8 cellular contexts compared by ENCODE assay signal in genomic region chr10:90857635-90858488, GRCh38. TPM values are rescaled to one million over a fixed set of nuclear protein-coding genes. Genes with fewer than 3 reads are reported as not detected.
A peak's percentile ranks its signal among the peaks of the same experiment; 100 is the strongest.
DNase-seq lines count a peak whose midpoint lies in the region; ATAC-seq and TF ChIP-seq lines count a peak whose summit lies in the region.

HTR7 (minus strand) TSS chr10:90858039; CDS start chr10:90857671, 368 bp downstream.

- H3K4me3 Mint-ChIP-seq in activated B cell treated with CpG ODN at 0.5 μM for 24 hours (peak within 1 kb of the TSS; percentile 87), chondrocyte (ENCODE audit: unreplicated experiment) (peak within 1 kb of the TSS; percentile 76)

- DNase-seq in D341Med (ENCODE audit: low spot score), result peak; percentile 80
- DNase-seq in activated B cell treated with CpG ODN at 0.5 μM for 24 hours, result peak; percentile 81
- DNase-seq in chondrocyte (ENCODE audit: low spot score), result no peak
- peak; percentile 57 for DNase-seq in left lobe of liver (ENCODE audit: low spot score)
- DNase-seq in stimulated activated CD4-positive, alpha-beta T cell treated with anti-CD3 and anti-CD28 coated beads, Interleukin-2, amount 100 ng/mL, for 4 hours (ENCODE audit: low read depth), result peak; percentile 33
- DNase-seq in ureter (ENCODE audit: low spot score), result no peak

- H3K4me1 Mint-ChIP-seq in activated B cell treated with CpG ODN at 0.5 μM for 24 hours (peaks cover 8% of the 10 kb centered on the region), chondrocyte (ENCODE audit: low read depth) (peaks cover 20% of the 10 kb centered on the region)

- H3K27ac Mint-ChIP-seq in activated B cell treated with CpG ODN at 0.5 μM for 24 hours (peak within 1 kb of the TSS; percentile 24), chondrocyte (ENCODE audit: unreplicated experiment) (peak within 1 kb of the TSS; percentile 57)

- H3K36me3 Mint-ChIP-seq in activated B cell treated with CpG ODN at 0.5 μM for 24 hours (ENCODE audit: low read depth) (no peaks in the 10 kb centered on the region), chondrocyte (ENCODE audit: low read depth) (no peaks in the 10 kb centered on the region)

- no peaks in the 10 kb centered on the region for H3K9me3 ChIP-seq in HUES48 (ENCODE audit: control insufficient read depth, insufficient read depth, low read length)

- H3K36me3 ChIP-seq in HUES48 (ENCODE audit: control insufficient read depth, insufficient read depth, low read length), result no peaks in the 10 kb centered on the region

- intact Hi-C loops in activated B cell treated with CpG ODN at 0.5 μM for 24 hours (cut with micrococcal nuclease), result loop anchor here (1.0 to 5.0 kb wide), 2 partner anchors 13 to 1441 kb away; partner anchors contain the start of gene RPP30

- H3K27me3 Mint-ChIP-seq in activated B cell treated with CpG ODN at 0.5 μM for 24 hours, result peaks cover 29% of the 10 kb centered on the region
- H3K27me3 Mint-ChIP-seq in chondrocyte (ENCODE audit: low read depth), result peaks cover 4% of the 10 kb centered on the region

- CTCF ChIA-PET in activated B cell treated with CpG ODN at 0.5 μM for 24 hours (lab: Charles Lee), result interaction anchor here (1.4 to 1.8 kb wide), 2 partner anchors 13 to 107 kb away, joined by 3 to 8 read pairs; partner anchors contain the start of gene RPP30

- peak within 1 kb of the TSS; percentile 80 for H3K27ac ChIP-seq in HUES48 (ENCODE audit: low read depth, low read length)

- TF ChIP-seq CTCF in activated B cell treated with CpG ODN at 0.5 μM for 24 hours (IDR thresholded peaks at IDR 0.05) (no peak), chondrocyte (IDR thresholded peaks at IDR 0.05) (peak; percentile 81)

- peaks cover 46% of the 10 kb centered on the region for H3K27me3 ChIP-seq in HUES48 (ENCODE audit: control insufficient read depth, insufficient read depth, low read length)

- peak within 1 kb of the TSS; percentile 46 for H3K9ac ChIP-seq in HUES48 (ENCODE audit: low read depth, low read length)

- ATAC-seq in GM19468 (IDR thresholded peaks at IDR 0.05; ENCODE audit: extremely low read depth, unreplicated experiment), result peak; percentile 64
- ATAC-seq in activated B cell treated with CpG ODN at 0.5 μM for 24 hours (ENCODE audit: low read depth), result peak; percentile 83
- peak; percentile 93 for ATAC-seq in left lobe of liver

- peak within 1 kb of the TSS; percentile 76 for H3K4me3 ChIP-seq in HUES48 (ENCODE audit: low read depth, low read length)

- POLR2A ChIA-PET in activated B cell treated with CpG ODN at 0.5 μM for 24 hours (lab: Charles Lee), result interaction anchor here (0.9 kb wide), 1 partner anchor 14 kb away, joined by 3 read pairs; the partner anchor contains the start of gene RPP30

- no peaks in the 10 kb centered on the region for H3K9me3 Mint-ChIP-seq in activated B cell treated with CpG ODN at 0.5 μM for 24 hours
- no peaks in the 10 kb centered on the region for H3K9me3 Mint-ChIP-seq in chondrocyte (ENCODE audit: low read depth)

- H3K4me1 ChIP-seq in HUES48 (ENCODE audit: control insufficient read depth, insufficient read depth, low read length), result peaks cover 10% of the 10 kb centered on the region; the same call in 1 of the 2 replicates

RNA-seq across cellular contexts. Expression of gene HTR7, which starts in this region (rescaled TPM):
- not detected in 2 replicates for total RNA-seq in activated B cell treated with CpG ODN at 0.5 μM for 24 hours
- 0.32 to 0.33 TPM in 2 of 3 replicates, not detected in the other for total RNA-seq in chondrocyte
- 0.10 TPM for total RNA-seq in left lobe of liver
- total RNA-seq in ureter, result 0.65 TPM

Comparison
In these comparisons a context has a peak if more than half of its experiments do, and no peak if none do; other contexts are left out.
1. Peak in DNase-seq and ATAC-seq in activated B cell treated with CpG ODN at 0.5 μM for 24 hours; RNA of the gene not detected or under 1 TPM.
2. Peak in DNase-seq and ATAC-seq in left lobe of liver; RNA of the gene not detected or under 1 TPM.
3. DNase-seq: peak in D341Med (single experiment) and stimulated activated CD4-positive, alpha-beta T cell treated with anti-CD3 and anti-CD28 coated beads, Interleukin-2, amount 100 ng/mL, for 4 hours (single experiment); none in chondrocyte (single experiment) and ureter (single experiment).
4. Peak in every context shown above with its lines, with median percentiles within 50 percentile points of each other: ATAC-seq.